In the genomic region with DNA sequence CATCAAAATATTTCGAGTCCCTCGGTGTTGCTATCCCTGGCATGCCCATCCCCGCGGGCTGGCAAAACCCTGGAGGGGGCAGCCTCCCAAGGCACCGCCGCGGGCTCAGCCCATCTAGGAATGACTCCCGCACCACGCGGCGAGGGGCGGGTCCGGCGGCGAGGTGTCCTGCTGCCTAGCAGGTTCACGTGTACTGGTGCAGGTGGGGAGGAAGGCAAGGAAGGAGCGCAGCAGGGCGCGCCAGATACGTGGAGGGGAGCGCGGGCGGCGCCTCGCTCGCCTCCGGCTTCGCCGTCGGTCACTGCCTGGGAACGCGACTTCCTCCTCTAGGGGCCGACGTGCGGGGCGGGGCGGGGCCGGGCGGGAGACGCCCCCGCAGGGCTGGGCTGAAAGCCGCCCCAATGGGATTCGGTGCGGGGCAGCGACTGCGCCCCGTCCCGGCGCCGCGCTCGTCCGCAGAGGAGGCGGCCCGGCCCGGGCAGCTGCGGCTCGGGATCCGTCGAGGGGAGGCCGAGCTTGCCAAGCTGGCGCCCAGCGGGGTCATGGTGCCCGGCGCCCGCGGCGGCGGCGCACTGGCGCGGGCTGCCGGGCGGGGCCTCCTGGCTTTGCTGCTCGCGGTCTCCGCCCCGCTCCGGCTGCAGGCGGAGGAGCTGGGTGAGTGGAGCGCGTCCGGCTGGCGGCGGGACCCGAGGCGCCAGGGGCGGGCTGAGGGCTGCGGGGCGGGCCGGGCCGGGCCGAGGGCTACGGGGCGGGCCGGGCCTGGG, we compare ENCODE assay signal across 1 cellular context.
TF ChIP-seq lines count a peak whose summit lies in the region.

A gene (plus strand): TSS at position 435 of the 764 bp plus-strand sequence. CDS start 108 bp downstream, at position 543.

TF ChIP-seq in WTC11, 78 proteins besides CTCF, POLR2A, EP300 and RAD21 (continued from another document):
- TF ChIP-seq CREB1 (CRISPR knock-in tag; IDR thresholded peaks at IDR 0.05): 0 out of 2 replicates have a peak, but pooled peaks have one; percentile 9
- TF ChIP-seq TP53 (CRISPR knock-in tag; IDR thresholded peaks at IDR 0.05): peak; percentile 49; the same call in 1 of the 2 replicates
- TF ChIP-seq MYBL2 (CRISPR knock-in tag; IDR thresholded peaks at IDR 0.05): 0 out of 2 replicates have a peak, but pooled peaks have one; percentile 68
- TF ChIP-seq ZNF416 (CRISPR knock-in tag; IDR thresholded peaks at IDR 0.05): no peak
- TF ChIP-seq ETV6 (CRISPR knock-in tag; IDR thresholded peaks at IDR 0.05): no peak
- TF ChIP-seq, protein P1, sequence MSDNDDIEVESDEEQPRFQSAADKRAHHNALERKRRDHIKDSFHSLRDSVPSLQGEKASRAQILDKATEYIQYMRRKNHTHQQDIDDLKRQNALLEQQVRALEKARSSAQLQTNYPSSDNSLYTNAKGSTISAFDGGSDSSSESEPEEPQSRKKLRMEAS (CRISPR knock-in tag; IDR thresholded peaks at IDR 0.05): peak; percentile 72; the same call in 1 of the 2 replicates
- no peak for TF ChIP-seq NR2C2 (CRISPR knock-in tag; IDR thresholded peaks at IDR 0.05)
- no peak for TF ChIP-seq SOX15 (CRISPR knock-in tag; IDR thresholded peaks at IDR 0.05)
- peak; percentile 69; the same call in 1 of the 2 replicates for TF ChIP-seq TEAD1 (CRISPR knock-in tag; IDR thresholded peaks at IDR 0.05)
- 0 out of 2 replicates have a peak, but pooled peaks have one; percentile 82 for TF ChIP-seq SMAD3 (CRISPR knock-in tag; IDR thresholded peaks at IDR 0.05; ENCODE audit: borderline replicate concordance)
- TF ChIP-seq, protein P2, sequence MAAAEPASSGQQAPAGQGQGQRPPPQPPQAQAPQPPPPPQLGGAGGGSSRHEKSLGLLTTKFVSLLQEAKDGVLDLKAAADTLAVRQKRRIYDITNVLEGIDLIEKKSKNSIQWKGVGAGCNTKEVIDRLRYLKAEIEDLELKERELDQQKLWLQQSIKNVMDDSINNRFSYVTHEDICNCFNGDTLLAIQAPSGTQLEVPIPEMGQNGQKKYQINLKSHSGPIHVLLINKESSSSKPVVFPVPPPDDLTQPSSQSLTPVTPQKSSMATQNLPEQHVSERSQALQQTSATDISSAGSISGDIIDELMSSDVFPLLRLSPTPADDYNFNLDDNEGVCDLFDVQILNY (CRISPR knock-in tag; IDR thresholded peaks at IDR 0.05): 0 out of 2 replicates have a peak, but pooled peaks have one; percentile 32
- TF ChIP-seq OVOL2 (CRISPR knock-in tag; IDR thresholded peaks at IDR 0.05; ENCODE audit: borderline replicate concordance): no peak
